In the genomic region with DNA sequence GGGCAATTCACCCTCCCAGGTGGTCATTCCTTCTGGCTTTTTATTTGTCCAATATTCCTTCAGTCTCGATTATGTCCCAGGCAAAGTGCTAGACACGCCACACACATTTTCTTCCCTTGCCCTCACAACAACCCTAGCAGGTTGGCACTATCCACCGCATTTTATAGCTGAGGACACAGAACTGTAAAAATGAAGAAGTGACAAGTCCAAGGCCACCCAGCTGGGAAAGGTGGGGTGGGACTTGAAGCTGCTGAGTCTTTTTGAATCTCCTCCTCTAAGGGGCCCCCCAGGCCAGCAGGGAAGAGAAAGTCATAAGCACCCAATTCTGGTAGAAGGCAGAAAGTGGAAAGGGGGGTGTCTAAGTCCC, we compare ENCODE assay signal across 21 cellular contexts.
"Had no signal": no experiment of that assay in that cellular context is flagged by ENCODE, and none has a peak within 500 bp of the region (broad histone marks: within the 10 kb centered on the region; RNA-seq: fewer than 3 reads in every experiment).

No MANE protein-coding gene starts in this region.

- DNase-seq: activated CD4-positive, alpha-beta T cell treated with anti-CD3 and anti-CD28 coated beads for 4 hours; activated CD8-positive, alpha-beta memory T cell treated with anti-CD3 and anti-CD28 coated beads, Interleukin-2, amount 50 U/mL, for 4 hours; activated CD8-positive, alpha-beta T cell treated with anti-CD3 and anti-CD28 coated beads for 36 hours; activated naive CD4-positive, alpha-beta T cell treated with anti-CD3 and anti-CD28 coated beads, Interleukin-2, amount 50 U/mL, for 16 hours; activated naive CD8-positive, alpha-beta T cell treated with anti-CD3 and anti-CD28 coated beads, Interleukin-2, amount 10 ng/mL, durations not matched to agents 7 days and 5 days; activated T-cell treated with anti-CD3 and anti-CD28 coated beads, Interleukin-2, amount 50 U/mL, for 72 hours; adrenal gland; MV-4-11; NCI-H1092 treated with DMSO at 0.1 percent for 48 hours; NCI-H1417 treated with DMSO at 0.1 percent for 48 hours; NCI-H1694 treated with DMSO at 0.1 percent for 48 hours; NCI-H2029 treated with DMSO at 0.1 percent for 48 hours; NCI-H345; NCI-H510A; NCI-H526 treated with DMSO at 0.1 percent for 48 hours; NCI-H82; SHP77 treated with DMSO at 0.1 percent for 48 hours had no signal

- H3K27me3 ChIP-seq: adrenal gland, MG63 had no signal

- H3K9me3 ChIP-seq: adrenal gland, MG63 had no signal

- H3K36me3 ChIP-seq: adrenal gland had no signal

- H3K4me1 ChIP-seq: adrenal gland had no signal

- H3K4me1 Mint-ChIP-seq: activated naive CD8-positive, alpha-beta T cell treated with anti-CD3 and anti-CD28 coated beads, Interleukin-2, amount 10 ng/mL, durations not matched to agents 7 days and 5 days had no signal

- H3K4me3 Mint-ChIP-seq: activated CD8-positive, alpha-beta T cell treated with anti-CD3 and anti-CD28 coated beads for 36 hours; activated naive CD8-positive, alpha-beta T cell treated with anti-CD3 and anti-CD28 coated beads, Interleukin-2, amount 10 ng/mL, durations not matched to agents 7 days and 5 days; activated T-cell treated with anti-CD3 and anti-CD28 coated beads, Interleukin-2, amount 50 U/mL, for 72 hours; T-helper 1 cell treated with Interleukin-12 subunit alpha and Interleukin-12 subunit beta and Interleukin-4 antibody, amounts not matched to agents 30 μg/mL and 1 μg/mL, for 36 hours had no signal

- H3K9me3 Mint-ChIP-seq: activated CD8-positive, alpha-beta T cell treated with anti-CD3 and anti-CD28 coated beads for 36 hours; activated naive CD8-positive, alpha-beta T cell treated with anti-CD3 and anti-CD28 coated beads, Interleukin-2, amount 10 ng/mL, durations not matched to agents 7 days and 5 days; activated T-cell treated with anti-CD3 and anti-CD28 coated beads, Interleukin-2, amount 50 U/mL, for 72 hours; activated T-helper 2 cell treated with anti-CD3 and anti-CD28 coated beads, Interferon-gamma antibody, Interleukin-2, Interleukin-4, amounts not matched to agents 10 μg/mL and 5 μg/mL and 100 μg/mL, durations not matched to agents 14 hours and 24 hours and 36 hours; T-helper 1 cell treated with Interleukin-12 subunit alpha and Interleukin-12 subunit beta and Interleukin-4 antibody, amounts not matched to agents 30 μg/mL and 1 μg/mL, for 36 hours had no signal

- H3K27ac ChIP-seq: adrenal gland had no signal

- H3K27ac Mint-ChIP-seq: activated CD8-positive, alpha-beta T cell treated with anti-CD3 and anti-CD28 coated beads for 36 hours; activated naive CD8-positive, alpha-beta T cell treated with anti-CD3 and anti-CD28 coated beads, Interleukin-2, amount 10 ng/mL, durations not matched to agents 7 days and 5 days; activated T-cell treated with anti-CD3 and anti-CD28 coated beads, Interleukin-2, amount 50 U/mL, for 72 hours; activated T-helper 2 cell treated with anti-CD3 and anti-CD28 coated beads, Interferon-gamma antibody, Interleukin-2, Interleukin-4, amounts not matched to agents 10 μg/mL and 5 μg/mL and 100 μg/mL, durations not matched to agents 14 hours and 24 hours and 36 hours; T-helper 1 cell treated with Interleukin-12 subunit alpha and Interleukin-12 subunit beta and Interleukin-4 antibody, amounts not matched to agents 30 μg/mL and 1 μg/mL, for 36 hours had no signal

- H3K4me3 ChIP-seq: adrenal gland, MG63 had no signal

- ATAC-seq: activated CD4-positive, CD25-positive, alpha-beta regulatory T cell treated with anti-CD3 and anti-CD28 coated beads, Interleukin-2, amount 50 U/mL, for 24 hours; activated CD8-positive, alpha-beta T cell treated with anti-CD3 and anti-CD28 coated beads for 36 hours; activated T-cell treated with anti-CD3 and anti-CD28 coated beads, Interleukin-2, amount 50 U/mL, for 72 hours had no signal

- H3K36me3 Mint-ChIP-seq: activated naive CD8-positive, alpha-beta T cell treated with anti-CD3 and anti-CD28 coated beads, Interleukin-2, amount 10 ng/mL, durations not matched to agents 7 days and 5 days had no signal
